In genomic region chr4:34664051-34664450, GRCh38 we compare ENCODE assay signal across 8 cellular contexts.
"Had no signal": no experiment of that assay in that cellular context is flagged by ENCODE, and none has a peak within 500 bp of the region (broad histone marks: within the 10 kb centered on the region; RNA-seq: fewer than 3 reads in every experiment).

No MANE protein-coding gene starts in this region.

- H2AFZ ChIP-seq: GM23338 had no signal

- ATAC-seq: GM23338, HCT116, K562 had no signal

- H3K9me3 Mint-ChIP-seq: GM23338 had no signal

- H3K4me1 Mint-ChIP-seq: GM23338 had no signal

- H3K4me3 ChIP-seq: GM23338, HAP-1, K562 had no signal

- H3K9me3 ChIP-seq: HAP-1 had no signal

- H3K4me2 ChIP-seq: GM23338 had no signal

- DNase-seq: H7, HFFc6, IMR-90, KG1 had no signal

- H3K4me1 ChIP-seq: HAP-1 had no signal

- H3K4me3 Mint-ChIP-seq: GM23338, HFFc6 had no signal

- H3K27ac Mint-ChIP-seq: GM23338, HFFc6 had no signal
